Comparison of ENCODE assay signal across 11 cellular contexts in genomic region chr14:100568998-100569733, GRCh38. TPM values are rescaled to one million over a fixed set of nuclear protein-coding genes. Genes with fewer than 3 reads are reported as not detected.
DNase-seq lines count a peak whose midpoint lies in the region; ATAC-seq and TF ChIP-seq lines count a peak whose summit lies in the region.
"Had no signal": no experiment of that assay in that cellular context is flagged by ENCODE, and none has a peak within 500 bp of the region (broad histone marks: within the 10 kb centered on the region; RNA-seq: fewer than 3 reads in every experiment).

No MANE protein-coding gene starts in this region.

- no peaks in the 10 kb centered on the region for H3K36me3 Mint-ChIP-seq in endodermal cell (ENCODE audit: low read depth)
- H3K36me3 Mint-ChIP-seq in neural crest cell (ENCODE audit: low read depth) = no peaks in the 10 kb centered on the region

- DNase-seq in AG20443 (ENCODE audit: low spot score) (peak; percentile 50), RWPE2 (ENCODE audit: low spot score) (no peak), endodermal cell (no peak), neural crest cell (ENCODE audit: low read depth, low spot score) (no peak), occipital lobe (lab: John Stamatoyannopoulos, UW) (no peak), hippocampal formation (lab: John Stamatoyannopoulos, UW) (no peak), NCI-H2029 (lab: John Stamatoyannopoulos, UW) (no peak), NCI-H2081 (lab: John Stamatoyannopoulos, UW) (no peak)
- DNase-seq: NCI-H2107 had no signal

- 11 to 13% methylated on average over 11 to 45 of the region's 45 CpGs for WGBS in endodermal cell (ENCODE audit: insufficient coverage in 1 of 2, insufficient read length in 1 of 2), 2 experiments

- peak overlapping the region; percentile 52 for H3K4me3 Mint-ChIP-seq in endodermal cell
- H3K4me3 Mint-ChIP-seq in neural crest cell = peak overlapping the region; percentile 56

- H3K27me3 Mint-ChIP-seq in endodermal cell (ENCODE audit: insufficient read depth) = peaks cover 74% of the 10 kb centered on the region
- H3K27me3 Mint-ChIP-seq in neural crest cell (ENCODE audit: low read depth) = peaks cover 70% of the 10 kb centered on the region

- peaks cover 7% of the 10 kb centered on the region for H3K4me1 Mint-ChIP-seq in endodermal cell
- H3K4me1 Mint-ChIP-seq in neural crest cell = peaks cover 8% of the 10 kb centered on the region

- H3K4me3 ChIP-seq in RWPE2 (ENCODE audit: severe bottlenecking) = peak overlapping the region; percentile 57
- H3K4me3 ChIP-seq in endodermal cell (ENCODE audit: low read length) = no peak overlapping the region
- H3K4me3 ChIP-seq: HAP-1 had no signal

- peaks cover 28% of the 10 kb centered on the region for H3K27me3 ChIP-seq in RWPE2 (ENCODE audit: insufficient read depth, poor library complexity, severe bottlenecking)
- peaks cover 74% of the 10 kb centered on the region for H3K27me3 ChIP-seq in endodermal cell (ENCODE audit: control insufficient read depth, insufficient read depth, low read length, poor library complexity, severe bottlenecking)

- no peak overlapping the region for H3K9ac ChIP-seq in endodermal cell (ENCODE audit: extremely low read depth, low read length, poor library complexity, severe bottlenecking)

- H3K9me3 ChIP-seq in RWPE2 (ENCODE audit: severe bottlenecking) = no peaks in the 10 kb centered on the region
- H3K9me3 ChIP-seq in endodermal cell (ENCODE audit: control insufficient read depth, low read length) = no peaks in the 10 kb centered on the region
- H3K9me3 ChIP-seq: HAP-1 had no signal

- TF ChIP-seq CTCF in RWPE2 (IDR thresholded peaks at IDR 0.05; ENCODE audit: poor library complexity, severe bottlenecking) (no peak), endodermal cell (conservative IDR thresholded peaks at IDR 0.05) (no peak), neural crest cell (conservative IDR thresholded peaks at IDR 0.05) (no peak)

- H3K9me3 Mint-ChIP-seq in endodermal cell (no peaks in the 10 kb centered on the region), neural crest cell (no peaks in the 10 kb centered on the region)

- H3K4me1 ChIP-seq in RWPE2 (ENCODE audit: insufficient read depth, poor library complexity, severe bottlenecking) (no peaks in the 10 kb centered on the region), endodermal cell (ENCODE audit: control insufficient read depth, insufficient read depth, low read length) (no peaks in the 10 kb centered on the region)
- H3K4me1 ChIP-seq: HAP-1 had no signal

- H3K27ac ChIP-seq in RWPE2 (ENCODE audit: poor library complexity, severe bottlenecking) = no peak overlapping the region
- no peak overlapping the region for H3K27ac ChIP-seq in endodermal cell (ENCODE audit: low read depth, low read length)

- ATAC-seq in RWPE2 (ENCODE audit: low read depth) = no peak
- ATAC-seq: left lobe of liver had no signal

- H3K36me3 ChIP-seq in RWPE2 (ENCODE audit: low read depth) = no peaks in the 10 kb centered on the region
- no peaks in the 10 kb centered on the region for H3K36me3 ChIP-seq in endodermal cell (ENCODE audit: control insufficient read depth, insufficient read depth, low read length)
- H3K36me3 ChIP-seq: HAP-1 had no signal

- H3K27ac Mint-ChIP-seq in endodermal cell = no peak overlapping the region
- no peak overlapping the region for H3K27ac Mint-ChIP-seq in neural crest cell (ENCODE audit: unreplicated experiment)

RNA-seq across cellular contexts. Expression of gene BEGAIN, which starts 18.1 kb away (rescaled TPM):
- 1 to 10 TPM in 1 of 2 donors, under 1 TPM in 1; 0.91 to 1.3 TPM for total RNA-seq in endodermal cell
- polyA plus RNA-seq in endodermal cell (2013, experiment 1 of 2) = 1.4 TPM
- 1.1 TPM for polyA plus RNA-seq in endodermal cell (2013, experiment 2 of 2)
- 3.0 and 4.8 TPM in 2 replicates for total RNA-seq in neural crest cell
- 8.1 TPM for total RNA-seq in occipital lobe
